In the genomic region with DNA sequence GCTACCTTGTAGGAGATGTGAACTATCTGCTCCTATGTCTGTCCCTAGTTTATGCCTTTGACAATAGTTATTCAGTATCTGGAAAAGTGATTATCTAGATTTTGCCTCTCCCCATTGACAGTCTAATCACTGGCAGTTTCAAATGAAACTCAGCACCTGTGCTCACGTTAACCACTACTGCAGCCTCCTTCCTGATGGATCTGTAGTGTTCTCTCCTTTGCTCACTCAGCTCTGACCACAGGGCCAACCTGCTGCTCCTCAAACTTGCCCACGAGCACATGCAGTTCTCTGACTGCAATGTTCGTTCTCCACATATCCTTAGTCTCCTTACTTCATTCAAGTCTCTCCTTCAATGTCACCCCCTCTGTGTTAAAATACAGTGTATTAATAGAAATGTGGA, we compare ENCODE assay signal across 1 cellular context.
TF ChIP-seq lines count a peak whose summit lies in the region.

No MANE protein-coding gene starts in this region.

TF ChIP-seq in GM12878, 131 proteins besides CTCF, POLR2A, EP300 and RAD21 (continued from another document):
- no peak for TF ChIP-seq BCLAF1 (IDR thresholded peaks at IDR 0.05)
- TF ChIP-seq MYB (IDR thresholded peaks at IDR 0.05; ENCODE audit: borderline replicate concordance, low read depth, low read length), result no peak
- TF ChIP-seq LARP7 (IDR thresholded peaks at IDR 0.05), result no peak
